In the genomic region with DNA sequence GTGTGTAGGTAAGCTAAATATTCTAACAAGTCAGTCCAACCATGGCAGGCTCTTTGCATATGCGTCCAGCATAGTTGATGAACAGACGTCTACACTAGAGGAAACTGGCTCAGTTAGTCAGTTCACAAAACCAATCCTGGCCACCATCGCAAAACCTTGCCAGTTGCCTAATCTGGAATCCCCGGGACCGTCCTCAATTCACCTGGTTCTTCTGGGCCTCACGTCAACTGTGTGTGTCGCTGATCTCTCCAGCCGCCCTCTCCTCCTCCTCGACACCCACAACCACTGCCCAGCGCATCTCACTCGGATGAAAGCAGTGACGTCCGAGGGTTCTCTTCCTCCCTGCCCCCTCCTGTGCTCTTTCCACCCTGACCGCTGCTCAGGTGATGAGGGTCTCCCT, we compare ENCODE assay signal across 1 cellular context.
TF ChIP-seq lines count a peak whose summit lies in the region.

No MANE protein-coding gene starts in this region.

TF ChIP-seq in GM23338, 12 proteins besides CTCF, POLR2A, EP300 and RAD21 (continued from another document):
- no peak for TF ChIP-seq JUNB (IDR thresholded peaks at IDR 0.05; ENCODE audit: unreplicated experiment)
- no peak for TF ChIP-seq EZH2phosphoT487 (IDR thresholded peaks at IDR 0.05; ENCODE audit: unreplicated experiment)
TF ChIP-seq in GM23338: peak in this region for 0.
